In genomic region chr9:137880976-137881530, GRCh38 we compare ENCODE assay signal across 25 cellular contexts. TPM values are rescaled to one million over a fixed set of nuclear protein-coding genes. Genes with fewer than 3 reads are reported as not detected.
"Had no signal": no experiment of that assay in that cellular context is flagged by ENCODE, and none has a peak within 500 bp of the region (broad histone marks: within the 10 kb centered on the region; RNA-seq: fewer than 3 reads in every experiment).

No MANE protein-coding gene starts in this region.

- H3K27ac ChIP-seq: epithelial cell of prostate, esophagus squamous epithelium, gastroesophageal sphincter, hepatocyte, ovary, right atrium auricular region, sigmoid colon, skin epidermis, testis, tibial nerve, upper lobe of right lung, vagina had no signal

- H3K4me1 ChIP-seq: testis, upper lobe of right lung had no signal

- H3K36me3 ChIP-seq: esophagus squamous epithelium, gastroesophageal sphincter, ovary, right atrium auricular region, sigmoid colon, tibial nerve, upper lobe of right lung, vagina had no signal

- H3K4me3 ChIP-seq: esophagus squamous epithelium, gastroesophageal sphincter, hepatocyte, mucosa of descending colon, ovary, right atrium auricular region, sigmoid colon, skin epidermis, testis, tibial nerve, upper lobe of right lung, vagina had no signal

- H3K9me3 ChIP-seq: esophagus squamous epithelium, gastroesophageal sphincter, mucosa of descending colon, ovary, right atrium auricular region, sigmoid colon, testis, upper lobe of right lung, vagina had no signal

- ATAC-seq: effector memory CD8-positive, alpha-beta T cell; gastroesophageal sphincter; mucosa of descending colon; naive thymus-derived CD8-positive, alpha-beta T cell; stimulated activated naive B cell treated with anti-CD40 and anti-IgM and Interleukin-4, amounts not matched to agents 10 μg/mL and 1 μg/mL and 100 μg/mL, for 72 hours; stimulated activated naive CD8-positive, alpha-beta T cell treated with anti-CD3 and anti-CD28 coated beads, Interleukin-15, amount 100 ng/mL, for 72 hours; upper lobe of right lung had no signal

- DNase-seq: effector memory CD8-positive, alpha-beta T cell; esophagus squamous epithelium; foreskin fibroblast; glutamatergic neuron; kidney glomerular epithelial cell; mammary epithelial cell; mucosa of descending colon; naive thymus-derived CD8-positive, alpha-beta T cell; ovary; sigmoid colon; stimulated activated CD4-positive, alpha-beta T cell treated with anti-CD3 and anti-CD28 coated beads, Interleukin-2, amount 100 ng/mL, for 24 hours; stimulated activated CD4-positive, alpha-beta T cell treated with anti-CD3 and anti-CD28 coated beads, Interleukin-4, amount 100 ng/mL, for 4 hours; stimulated activated naive B cell treated with anti-CD40 and anti-IgM and Interleukin-4, amounts not matched to agents 10 μg/mL and 1 μg/mL and 100 μg/mL, for 72 hours; stimulated activated naive CD8-positive, alpha-beta T cell treated with anti-CD3 and anti-CD28 coated beads, Interleukin-15, amount 100 ng/mL, for 72 hours; testis; upper lobe of right lung had no signal

- H3K27me3 ChIP-seq: ovary, testis, vagina had no signal

RNA-seq across cellular contexts. Expression of gene CACNA1B, which starts 3.5 kb away (rescaled TPM):
- total RNA-seq: esophagus squamous epithelium; naive thymus-derived CD8-positive, alpha-beta T cell; subcutaneous adipose tissue had no signal
- polyA plus RNA-seq: liver; mammary epithelial cell; naive thymus-derived CD8-positive, alpha-beta T cell had no signal
